Comparison of ENCODE assay signal across 1 cellular context in genomic region chr1:230750986-230751625, GRCh38.
A peak's percentile ranks its signal among the peaks of the same experiment; 100 is the strongest.
TF ChIP-seq lines count a peak whose summit lies in the region.

No MANE protein-coding gene starts in this region.

TF ChIP-seq in K562, 482 proteins besides CTCF, POLR2A, EP300 and RAD21:
- TF ChIP-seq HBP1 (CRISPR knock-in tag; IDR thresholded peaks at IDR 0.05) (0 out of 2 replicates have a peak, but pooled peaks have one; percentile 10), ZNF512 (tag; IDR thresholded peaks at IDR 0.05) (peak; percentile 95), SFPQ (IDR thresholded peaks at IDR 0.05; ENCODE audit: low read depth, low read length) (no peak), ZNF76 (CRISPR knock-in tag; IDR thresholded peaks at IDR 0.05; ENCODE audit: borderline replicate concordance) (no peak), TFE3 (CRISPR knock-in tag; IDR thresholded peaks at IDR 0.05) (no peak), MTA2 (IDR thresholded peaks at IDR 0.05; ENCODE audit: low read depth) (no peak), ZZZ3 (IDR thresholded peaks at IDR 0.05) (no peak), ZBTB2 (IDR thresholded peaks at IDR 0.05) (0 out of 2 replicates have a peak, but pooled peaks have one; percentile 14), STAG1 (CRISPR knock-in tag; IDR thresholded peaks at IDR 0.05; ENCODE audit: borderline replicate concordance) (no peak), E2F6 (IDR thresholded peaks at IDR 0.05; ENCODE audit: borderline replicate concordance in 1 of 2, extremely low read depth in 1 of 2, insufficient read depth in 1 of 2, insufficient read length in 1 of 2, low read depth in 1 of 2, low read length in 1 of 2, poor library complexity in 1 of 2, severe bottlenecking in 1 of 2) (no peak), KHSRP (IDR thresholded peaks at IDR 0.05) (no peak), FOXK1 (CRISPR knock-in tag; IDR thresholded peaks at IDR 0.05; ENCODE audit: borderline replicate concordance) (no peak), TFAM (CRISPR knock-in tag; conservative IDR thresholded peaks at IDR 0.05) (no peak), TBL1XR1 (IDR thresholded peaks at IDR 0.05; ENCODE audit: low read length in 2 of 2) (no peak), SAFB (IDR thresholded peaks at IDR 0.05; ENCODE audit: borderline replicate concordance, low read depth, low read length) (no peak), TEAD1 (CRISPR knock-in tag; IDR thresholded peaks at IDR 0.05) (no peak), MLX (CRISPR knock-in tag; conservative IDR thresholded peaks at IDR 0.05) (no peak), POLR2B (IDR thresholded peaks at IDR 0.05; ENCODE audit: low read depth, partially characterized antibody) (no peak)
